Comparison of ENCODE assay signal across 8 cellular contexts in genomic region chr16:83807710-83808572, GRCh38. TPM values are rescaled to one million over a fixed set of nuclear protein-coding genes. Genes with fewer than 3 reads are reported as not detected.
A peak's percentile ranks its signal among the peaks of the same experiment; 100 is the strongest.
DNase-seq lines count a peak whose midpoint lies in the region; ATAC-seq and TF ChIP-seq lines count a peak whose summit lies in the region.

Gene HSBP1, plus strand, starts transcription at chr16:83807978. Its CDS starts 99 bp downstream, at chr16:83808077.

- no peak for TF ChIP-seq RAD21 in liver (IDR thresholded peaks at IDR 0.05)

- peaks cover 0 to 5% (median 2%) of the 10 kb centered on the region in 4 donors for H3K36me3 ChIP-seq in liver (ENCODE audit: control insufficient read depth in 4 of 4, insufficient read depth in 3 of 4, low read depth in 1 of 4, low read length in 3 of 4)

- peak; percentile 96 for DNase-seq in CD1c-positive myeloid dendritic cell (ENCODE audit: extremely low spot score)
- peak; percentile 95 for DNase-seq in NCI-H82 (lab: John Stamatoyannopoulos, UW)
- DNase-seq in activated CD4-positive, alpha-beta T cell treated with anti-CD3 and anti-CD28 coated beads, Interleukin-2, amount 50 U/mL, for 4 hours = peak; percentile 90 to 92
- peak; percentile 71 to 89 for DNase-seq in dermis microvascular lymphatic vessel endothelial cell (ENCODE audit: low read depth in 2 of 2)
- peak; percentile 95 for DNase-seq in stimulated activated CD4-positive, alpha-beta T cell treated with anti-CD3 and anti-CD28 coated beads, Interleukin-4, amount 100 ng/mL, for 1 hour

- ATAC-seq in GM19372 (IDR thresholded peaks at IDR 0.05; ENCODE audit: low read depth, unreplicated experiment) (peak; percentile 88), HG03521 (IDR thresholded peaks at IDR 0.05; ENCODE audit: unreplicated experiment) (peak; percentile 91)

- peak within 1 kb of the TSS; percentile 56 to 72 for H3K9ac ChIP-seq in liver (ENCODE audit: low read depth in 1 of 2, low read length in 2 of 2)

- peak within 1 kb of the TSS; percentile 88 to 91 (median 89) for H3K4me3 ChIP-seq in liver (ENCODE audit: low read depth in 1 of 3, low read length in 3 of 3)

- no peaks in the 10 kb centered on the region for H3K27me3 ChIP-seq in liver (ENCODE audit: control insufficient read depth in 4 of 4, insufficient read depth in 4 of 4, low read length in 3 of 4)

- peaks cover 8 to 11% (median 10%) of the 10 kb centered on the region in 4 donors for H3K4me1 ChIP-seq in liver (ENCODE audit: control insufficient read depth in 4 of 4, insufficient read depth in 4 of 4, low read length in 3 of 4)

- WGBS in liver = 1% methylated on average over 76 of the region's 76 CpGs

- no peaks in the 10 kb centered on the region for H3K9me3 ChIP-seq in liver (ENCODE audit: control insufficient read depth in 4 of 4, low read length in 3 of 4)

- no peak for TF ChIP-seq CTCF in liver (IDR thresholded peaks at IDR 0.05; ENCODE audit: low read depth, low read length, missing input control)

- peak within 1 kb of the TSS; percentile 67 to 75 for H3K27ac ChIP-seq in liver (ENCODE audit: low read depth in 1 of 2, low read length in 2 of 2)

TF ChIP-seq in liver, 16 proteins besides CTCF, POLR2A, EP300 and RAD21:
- TF ChIP-seq HNF4G (IDR thresholded peaks at IDR 0.05) (no peak), NR2F2 (IDR thresholded peaks at IDR 0.05) (no peak), TAF1 (conservative IDR thresholded peaks at IDR 0.05) (no peak), HNF4A (conservative IDR thresholded peaks at IDR 0.05) (no peak), JUND (IDR thresholded peaks at IDR 0.05) (no peak), EGR1 (IDR thresholded peaks at IDR 0.05; ENCODE audit: low read depth in 2 of 2) (no peak), YY1 (IDR thresholded peaks at IDR 0.05) (no peak), GABPA (IDR thresholded peaks at IDR 0.05 in 1 of 2, conservative IDR thresholded peaks at IDR 0.05 in 1 of 2) (peak; percentile 83 to 93), ZBTB33 (IDR thresholded peaks at IDR 0.05) (peak; percentile 99), RXRA (IDR thresholded peaks at IDR 0.05) (no peak), FOXA2 (IDR thresholded peaks at IDR 0.05) (no peak), FOXA1 (IDR thresholded peaks at IDR 0.05) (no peak), SP1 (IDR thresholded peaks at IDR 0.05) (peak; percentile 47)
- TF ChIP-seq, protein P1, sequence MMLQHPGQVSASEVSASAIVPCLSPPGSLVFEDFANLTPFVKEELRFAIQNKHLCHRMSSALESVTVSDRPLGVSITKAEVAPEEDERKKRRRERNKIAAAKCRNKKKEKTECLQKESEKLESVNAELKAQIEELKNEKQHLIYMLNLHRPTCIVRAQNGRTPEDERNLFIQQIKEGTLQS (IDR thresholded peaks at IDR 0.05) = no peak

RNA-seq across cellular contexts. Expression of gene HSBP1, which starts in this region (rescaled TPM):
- total RNA-seq in dermis microvascular lymphatic vessel endothelial cell = 99.9 and 124 TPM in 2 replicates
- total RNA-seq in liver = 10 to 100 TPM in 1 of 2 donors, 1 to 10 TPM in 1; 5.1 to 57.2 TPM
- 100 to 1,000 TPM in 1 of 2 donors, 10 to 100 TPM in 1; 19.4 to 106 TPM for polyA plus RNA-seq in liver

Comparison
In these comparisons a context has a peak if more than half of its experiments do, and no peak if none do; other contexts are left out.
1. Peak in every context shown above with its lines: DNase-seq, ATAC-seq, H3K4me3 ChIP-seq and H3K27ac ChIP-seq.